ENCODE assay signal across 31 cellular contexts in genomic region chr12:109613611-109614455, GRCh38.
"Had no signal": no experiment of that assay in that cellular context is flagged by ENCODE, and none has a peak within 500 bp of the region (broad histone marks: within the 10 kb centered on the region; RNA-seq: fewer than 3 reads in every experiment).

No MANE protein-coding gene starts in this region.

- H3K27me3 ChIP-seq: adrenal gland, ascending aorta, ovary, upper lobe of left lung, vagina had no signal

- H3K9me3 ChIP-seq: adrenal gland, ascending aorta, esophagus squamous epithelium, heart right ventricle, left ventricle myocardium inferior, neutrophil, ovary, prostate gland, upper lobe of left lung, vagina had no signal

- H3K27ac ChIP-seq: adrenal gland, ascending aorta, esophagus squamous epithelium, heart right ventricle, left ventricle myocardium inferior, neutrophil, ovary, prostate gland, skin epidermis, upper lobe of left lung, vagina, VCaP had no signal

- H3K36me3 ChIP-seq: adrenal gland, ascending aorta, esophagus squamous epithelium, heart right ventricle, left ventricle myocardium inferior, neutrophil, ovary, prostate gland, upper lobe of left lung, vagina had no signal

- ATAC-seq: activated CD4-positive, CD25-positive, alpha-beta regulatory T cell treated with anti-CD3 and anti-CD28 coated beads, Interleukin-2, amount 50 U/mL, for 24 hours; heart right ventricle; natural killer cell; sciatic nerve; stimulated activated effector memory CD8-positive, alpha-beta T cell treated with anti-CD3 and anti-CD28 coated beads, Interleukin-12 subunit alpha, Interleukin-12 subunit beta, amount 100 ng/mL, for 72 hours had no signal

- DNase-seq: activated CD4-positive, alpha-beta memory T cell treated with anti-CD3 and anti-CD28 coated beads for 36 hours; activated CD8-positive, alpha-beta memory T cell treated with anti-CD3 and anti-CD28 coated beads, Interleukin-2, amount 50 U/mL, for 4 hours; activated effector memory CD4-positive, alpha-beta T cell treated with anti-CD3 and anti-CD28 coated beads, Interleukin-2, amount 50 U/mL, for 16 hours; activated naive CD8-positive, alpha-beta T cell treated with anti-CD3 and anti-CD28 coated beads for 36 hours; activated T-cell treated with anti-CD3 and anti-CD28 coated beads, Interleukin-2, amount 50 U/mL, for 1 hour; adrenal gland; cortex of kidney; esophagus squamous epithelium; foreskin melanocyte; heart right ventricle; left ventricle myocardium inferior; natural killer cell; ovary; retina; stimulated activated CD4-positive, alpha-beta T cell treated with anti-CD3 and anti-CD28 coated beads, Interleukin-12 subunit alpha, Interleukin-12 subunit beta, amount 100 ng/mL, for 4 hours; stimulated activated CD4-positive, alpha-beta T cell treated with anti-CD3 and anti-CD28 coated beads, Interleukin-4, amount 100 ng/mL, for 24 hours; upper lobe of left lung had no signal

- H3K36me3 Mint-ChIP-seq: activated CD4-positive, alpha-beta memory T cell treated with anti-CD3 and anti-CD28 coated beads for 36 hours; activated naive CD8-positive, alpha-beta T cell treated with anti-CD3 and anti-CD28 coated beads for 36 hours; natural killer cell; stimulated activated effector memory CD8-positive, alpha-beta T cell treated with anti-CD3 and anti-CD28 coated beads, Interleukin-12 subunit alpha, Interleukin-12 subunit beta, amount 100 ng/mL, for 72 hours had no signal

- H3K9me3 Mint-ChIP-seq: activated CD4-positive, alpha-beta memory T cell treated with anti-CD3 and anti-CD28 coated beads for 36 hours; activated CD4-positive, alpha-beta T cell treated with anti-CD3 and anti-CD28 coated beads, Interleukin-2, amount 10 ng/mL, durations not matched to agents 24 days and 14 days; activated naive CD4-positive, alpha-beta T cell treated with anti-CD3 and anti-CD28 coated beads for 36 hours; activated naive CD8-positive, alpha-beta T cell treated with anti-CD3 and anti-CD28 coated beads for 36 hours; activated T-helper 1 cell treated with anti-CD3 and anti-CD28 coated beads, Interleukin-12 subunit alpha, Interleukin-12 subunit beta, Interleukin-2, Interleukin-4 antibody, amounts not matched to agents 30 ng/mL and 10 ng/mL and 1 ng/mL, durations not matched to agents 14 hours and 24 hours and 36 hours; natural killer cell; stimulated activated effector memory CD8-positive, alpha-beta T cell treated with anti-CD3 and anti-CD28 coated beads, Interleukin-12 subunit alpha, Interleukin-12 subunit beta, amount 100 ng/mL, for 72 hours; stimulated activated naive CD8-positive, alpha-beta T cell treated with anti-CD3 and anti-CD28 coated beads, Interleukin-15, Interleukin-2, amounts not matched to agents 100 ng/mL and 50 ng/mL, for 24 hours had no signal

- H3K4me1 ChIP-seq: adrenal gland, ascending aorta, esophagus squamous epithelium, heart right ventricle, left ventricle myocardium inferior, prostate gland, upper lobe of left lung, vagina had no signal

- H3K4me1 Mint-ChIP-seq: activated CD4-positive, alpha-beta T cell treated with anti-CD3 and anti-CD28 coated beads, Interleukin-2, amount 10 ng/mL, durations not matched to agents 24 days and 14 days; activated naive CD8-positive, alpha-beta T cell treated with anti-CD3 and anti-CD28 coated beads for 36 hours; natural killer cell; stimulated activated effector memory CD8-positive, alpha-beta T cell treated with anti-CD3 and anti-CD28 coated beads, Interleukin-12 subunit alpha, Interleukin-12 subunit beta, amount 100 ng/mL, for 72 hours had no signal

- H3K4me3 ChIP-seq: adrenal gland, ascending aorta, esophagus squamous epithelium, heart right ventricle, left ventricle myocardium inferior, lung, ovary, prostate gland, skin epidermis, upper lobe of left lung, vagina had no signal

- H3K4me3 Mint-ChIP-seq: activated CD4-positive, alpha-beta memory T cell treated with anti-CD3 and anti-CD28 coated beads for 36 hours; activated CD4-positive, alpha-beta T cell treated with anti-CD3 and anti-CD28 coated beads, Interleukin-2, amount 10 ng/mL, durations not matched to agents 24 days and 14 days; activated naive CD4-positive, alpha-beta T cell treated with anti-CD3 and anti-CD28 coated beads for 36 hours; activated naive CD8-positive, alpha-beta T cell treated with anti-CD3 and anti-CD28 coated beads for 36 hours; activated T-helper 1 cell treated with anti-CD3 and anti-CD28 coated beads, Interleukin-12 subunit alpha, Interleukin-12 subunit beta, Interleukin-2, Interleukin-4 antibody, amounts not matched to agents 30 ng/mL and 10 ng/mL and 1 ng/mL, durations not matched to agents 14 hours and 24 hours and 36 hours; natural killer cell; stimulated activated effector memory CD8-positive, alpha-beta T cell treated with anti-CD3 and anti-CD28 coated beads, Interleukin-12 subunit alpha, Interleukin-12 subunit beta, amount 100 ng/mL, for 72 hours; stimulated activated naive CD8-positive, alpha-beta T cell treated with anti-CD3 and anti-CD28 coated beads, Interleukin-15, Interleukin-2, amounts not matched to agents 100 ng/mL and 50 ng/mL, for 24 hours had no signal

- H3K27ac Mint-ChIP-seq: activated CD4-positive, alpha-beta memory T cell treated with anti-CD3 and anti-CD28 coated beads for 36 hours; activated CD4-positive, alpha-beta T cell treated with anti-CD3 and anti-CD28 coated beads, Interleukin-2, amount 10 ng/mL, durations not matched to agents 24 days and 14 days; activated naive CD4-positive, alpha-beta T cell treated with anti-CD3 and anti-CD28 coated beads for 36 hours; activated naive CD8-positive, alpha-beta T cell treated with anti-CD3 and anti-CD28 coated beads for 36 hours; activated T-helper 1 cell treated with anti-CD3 and anti-CD28 coated beads, Interleukin-12 subunit alpha, Interleukin-12 subunit beta, Interleukin-2, Interleukin-4 antibody, amounts not matched to agents 30 ng/mL and 10 ng/mL and 1 ng/mL, durations not matched to agents 14 hours and 24 hours and 36 hours; natural killer cell; stimulated activated effector memory CD8-positive, alpha-beta T cell treated with anti-CD3 and anti-CD28 coated beads, Interleukin-12 subunit alpha, Interleukin-12 subunit beta, amount 100 ng/mL, for 72 hours; stimulated activated naive CD8-positive, alpha-beta T cell treated with anti-CD3 and anti-CD28 coated beads, Interleukin-15, Interleukin-2, amounts not matched to agents 100 ng/mL and 50 ng/mL, for 24 hours had no signal
